ENCODE assay signal across 10 cellular contexts in the genomic region with DNA sequence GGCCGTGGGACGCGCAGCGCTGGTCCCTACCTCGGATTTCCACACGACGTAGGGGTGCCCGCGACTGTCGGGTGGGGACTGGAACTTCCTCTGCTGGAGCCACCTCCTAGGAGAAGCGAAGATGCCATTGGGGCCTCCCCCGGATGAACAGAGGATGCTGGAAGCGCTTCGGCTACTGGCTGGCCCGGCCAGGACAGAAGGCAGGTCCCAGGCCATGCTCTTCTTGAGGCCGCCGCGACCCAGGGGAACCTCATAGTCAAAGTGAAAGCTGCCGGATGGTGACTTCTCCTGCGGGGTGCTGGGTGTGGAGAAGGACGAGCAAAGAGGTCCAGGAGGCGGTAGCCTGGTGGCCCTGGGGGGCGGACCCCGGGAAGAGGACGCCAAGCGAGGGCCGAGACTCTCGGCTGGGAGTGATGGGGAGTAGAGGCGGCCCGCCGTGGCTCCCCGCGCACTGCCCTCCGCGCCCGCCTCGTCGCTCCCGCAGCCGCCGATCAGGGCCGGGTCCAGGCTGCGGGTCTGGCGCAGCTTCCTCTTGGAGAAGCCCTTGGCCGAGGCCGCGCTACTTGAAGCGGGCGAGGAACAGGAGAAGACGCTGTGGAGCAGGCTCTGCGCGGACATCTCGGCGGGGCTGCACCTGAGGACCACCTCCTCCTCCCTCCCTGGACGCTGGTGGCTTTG. TPM values are rescaled to one million over a fixed set of nuclear protein-coding genes. Genes with fewer than 3 reads are reported as not detected.
A peak's percentile ranks its signal among the peaks of the same experiment; 100 is the strongest.
DNase-seq lines count a peak whose midpoint lies in the region; ATAC-seq, FAIRE-seq and TF ChIP-seq lines count a peak whose summit lies in the region.
"Had no signal": no experiment of that assay in that cellular context is flagged by ENCODE, and none has a peak within 500 bp of the region (broad histone marks: within the 10 kb centered on the region; RNA-seq: fewer than 3 reads in every experiment).

No MANE protein-coding gene starts in this region.

- no peak for ATAC-seq in T-cell (replicated peaks in 1 of 4)
- no peak for ATAC-seq in HG02938 (IDR thresholded peaks at IDR 0.05; ENCODE audit: unreplicated experiment)

- DNase-seq in GM19239 (ENCODE audit: insufficient read length, low spot score): no peak
- DNase-seq in astrocyte (ENCODE audit: low read depth): peak; percentile 2
- DNase-seq in hepatic stellate cell (ENCODE audit: low spot score): no peak
- no peak for DNase-seq in HTR-8/SVneo (ENCODE audit: insufficient read length, low spot score)
- DNase-seq in T-cell: no peak
- DNase-seq: activated CD4-positive, alpha-beta T cell treated with anti-CD3 and anti-CD28 coated beads, Interleukin-2, amount 10 ng/mL, durations not matched to agents 7 days and 5 days had no signal

- peak overlapping the region; percentile 84 for H3K4me2 ChIP-seq in astrocyte (ENCODE audit: low read length)

- TF ChIP-seq CTCF in astrocyte (IDR thresholded peaks at IDR 0.05; ENCODE audit: insufficient read depth, low read depth, low read length): no peak

- H3K9me3 Mint-ChIP-seq in astrocyte (ENCODE audit: unreplicated experiment) (no peaks in the 10 kb centered on the region), T-cell (no peaks in the 10 kb centered on the region)
- H3K9me3 Mint-ChIP-seq: activated CD4-positive, alpha-beta T cell treated with anti-CD3 and anti-CD28 coated beads, Interleukin-2, amount 10 ng/mL, durations not matched to agents 7 days and 5 days had no signal

- H3K27me3 Mint-ChIP-seq in astrocyte (ENCODE audit: low read depth, unreplicated experiment): peaks cover 52% of the 10 kb centered on the region
- H3K27me3 Mint-ChIP-seq in T-cell: peaks cover 44 to 61% of the 10 kb centered on the region in 2 donors

- H3K9ac ChIP-seq in astrocyte (ENCODE audit: low read length) (no peak overlapping the region), skeletal muscle tissue (ENCODE audit: low read depth in 1 of 3, low read length in 3 of 3) (peak overlapping the region; percentile 57 to 74 (median 65))

- H3K4me3 Mint-ChIP-seq in astrocyte (ENCODE audit: unreplicated experiment): peak overlapping the region; percentile 27
- peak overlapping the region in 1 of 3 donors; percentile 57 for H3K4me3 Mint-ChIP-seq in T-cell
- H3K4me3 Mint-ChIP-seq: activated CD4-positive, alpha-beta T cell treated with anti-CD3 and anti-CD28 coated beads, Interleukin-2, amount 10 ng/mL, durations not matched to agents 7 days and 5 days had no signal

- H3K27ac ChIP-seq in astrocyte (ENCODE audit: low read depth, low read length) (no peak overlapping the region), skeletal muscle tissue (ENCODE audit: low read depth, low read length) (peak overlapping the region; percentile 58)

- H3K4me1 ChIP-seq in astrocyte (ENCODE audit: insufficient read depth, low read length) (no peaks in the 10 kb centered on the region), skeletal muscle tissue (ENCODE audit: control insufficient read depth in 3 of 3, insufficient read depth in 3 of 3, low read length in 3 of 3) (peaks cover 0 to 6% (median 0%) of the 10 kb centered on the region in 3 donors)

- H3K4me3 ChIP-seq in astrocyte (ENCODE audit: insufficient read depth, low read depth, low read length) (peak overlapping the region; percentile 46), iPS-18c (ENCODE audit: insufficient read depth, low read depth, low read length) (peak overlapping the region; percentile 58), skeletal muscle tissue (ENCODE audit: low read length in 3 of 3) (peak overlapping the region; percentile 70 to 77 (median 70))

- POLR2A ChIA-PET in T-cell (lab: Charles Lee): no interaction called here

- CTCF ChIA-PET in T-cell (lab: Charles Lee): interaction anchor here in 1 of 2 donors (0.5 kb wide), 1 partner anchor 9 kb away, joined by 3 read pairs; no protein-coding TSS in a partner anchor

- H3K27ac Mint-ChIP-seq in astrocyte (ENCODE audit: unreplicated experiment) (no peak overlapping the region), T-cell (no peak overlapping the region)
- H3K27ac Mint-ChIP-seq: activated CD4-positive, alpha-beta T cell treated with anti-CD3 and anti-CD28 coated beads, Interleukin-2, amount 10 ng/mL, durations not matched to agents 7 days and 5 days had no signal

- no peaks in the 10 kb centered on the region for H4K20me1 ChIP-seq in astrocyte (ENCODE audit: insufficient read depth, low read length)

- no peaks in the 10 kb centered on the region for H3K36me3 Mint-ChIP-seq in astrocyte (ENCODE audit: low read depth, unreplicated experiment)
- H3K36me3 Mint-ChIP-seq in T-cell: no peaks in the 10 kb centered on the region

- H3K27me3 ChIP-seq in astrocyte (ENCODE audit: insufficient read depth, low read length) (peaks cover 24% of the 10 kb centered on the region), skeletal muscle tissue (ENCODE audit: control insufficient read depth in 3 of 3, insufficient read depth in 3 of 3, low read length in 3 of 3) (no peaks in the 10 kb centered on the region)

- FAIRE-seq in GM19239 (lab: Jason Lieb, UNC) (peak; percentile 68), astrocyte (lab: Jason Lieb, UNC) (no peak), HTR-8/SVneo (lab: Jason Lieb, UNC) (no peak)
- FAIRE-seq: frontal cortex had no signal

- H3K79me2 ChIP-seq in astrocyte (ENCODE audit: insufficient read depth, low read length): no peaks in the 10 kb centered on the region

- no peaks in the 10 kb centered on the region for H3K9me3 ChIP-seq in astrocyte (ENCODE audit: insufficient read depth, low read depth, low read length)
- H3K9me3 ChIP-seq in iPS-18c (ENCODE audit: control insufficient read depth, insufficient read depth, low read length): peaks cover 2% of the 10 kb centered on the region
- H3K9me3 ChIP-seq in skeletal muscle tissue (ENCODE audit: control insufficient read depth in 3 of 3, low read length in 3 of 3): no peaks in the 10 kb centered on the region

- H2AFZ ChIP-seq in astrocyte (ENCODE audit: low read depth, low read length): peak overlapping the region; percentile 60

- H3K36me3 ChIP-seq in astrocyte (ENCODE audit: insufficient read depth, low read length) (no peaks in the 10 kb centered on the region), skeletal muscle tissue (ENCODE audit: control insufficient read depth in 3 of 3, insufficient read depth in 3 of 3, low read length in 3 of 3) (no peaks in the 10 kb centered on the region)

- H3K4me1 Mint-ChIP-seq in astrocyte (ENCODE audit: low read depth, unreplicated experiment) (no peaks in the 10 kb centered on the region), T-cell (peaks cover 0 to 8% (median 4%) of the 10 kb centered on the region in 3 donors)
- H3K4me1 Mint-ChIP-seq: activated CD4-positive, alpha-beta T cell treated with anti-CD3 and anti-CD28 coated beads, Interleukin-2, amount 10 ng/mL, durations not matched to agents 7 days and 5 days had no signal

RNA-seq across cellular contexts. Expression of a gene that starts 1.4 kb away (rescaled TPM):
- total RNA-seq in astrocyte: 0.22 and 0.30 TPM in 2 replicates
- total RNA-seq in skeletal muscle tissue: 8.4 TPM
- under 1 TPM in 3 of 5 donors, not detected in 2; 0.09 to 0.13 (median 0.12) TPM for total RNA-seq in T-cell
- total RNA-seq: activated CD4-positive, alpha-beta T cell treated with anti-CD3 and anti-CD28 coated beads, Interleukin-2, amount 10 ng/mL, durations not matched to agents 7 days and 5 days had no signal
